ENCODE assay signal across 11 cellular contexts in genomic region chr3:61663728-61664492, GRCh38.
DNase-seq lines count a peak whose midpoint lies in the region; FAIRE-seq and TF ChIP-seq lines count a peak whose summit lies in the region.
"Had no signal": no experiment of that assay in that cellular context is flagged by ENCODE, and none has a peak within 500 bp of the region (broad histone marks: within the 10 kb centered on the region; RNA-seq: fewer than 3 reads in every experiment).

No MANE protein-coding gene starts in this region.

- DNase-seq in AG08395 (ENCODE audit: low spot score) (peak; percentile 91), HTR-8/SVneo (ENCODE audit: insufficient read length, low spot score) (peak; percentile 81), kidney tubule cell (ENCODE audit: low spot score) (peak; percentile 90), GM19240 (ENCODE audit: insufficient read length, low spot score) (no peak), NCI-H510A (lab: John Stamatoyannopoulos, UW) (no peak), pons (ENCODE audit: low spot score) (no peak)
- DNase-seq in activated CD4-positive, alpha-beta T cell treated with anti-CD3 and anti-CD28 coated beads for 1 hour: no peak
- DNase-seq: midbrain had no signal

- peak; percentile 20 for FAIRE-seq in HTR-8/SVneo (lab: Jason Lieb, UNC)
- FAIRE-seq: colon, D721Med had no signal

- peaks cover 55% of the 10 kb centered on the region for H3K4me1 Mint-ChIP-seq in brain

- H3K27ac Mint-ChIP-seq in brain: peak overlapping the region in 3 of 5 experiments; percentile 70 to 90 (median 89)

- H3K36me3 Mint-ChIP-seq in brain: peaks cover 8% of the 10 kb centered on the region

- no peaks in the 10 kb centered on the region for H3K27me3 Mint-ChIP-seq in brain

- H3K4me3 Mint-ChIP-seq in brain: peak overlapping the region in 3 of 5 experiments; percentile 55 to 74 (median 67)

- H3K9me3 Mint-ChIP-seq in brain: no peaks in the 10 kb centered on the region

- TF ChIP-seq CTCF in brain (conservative IDR thresholded peaks at IDR 0.05): no peak

Comparison
In these comparisons a context has a peak if more than half of its experiments do, and no peak if none do; other contexts are left out.
1. DNase-seq: peak in AG08395 (single experiment), HTR-8/SVneo (single experiment) and kidney tubule cell (single experiment); none in GM19240 (single experiment), NCI-H510A (single experiment), activated CD4-positive, alpha-beta T cell treated with anti-CD3 and anti-CD28 coated beads for 1 hour (single experiment) and pons (single experiment).